24 cellular contexts compared by ENCODE assay signal in the genomic region with DNA sequence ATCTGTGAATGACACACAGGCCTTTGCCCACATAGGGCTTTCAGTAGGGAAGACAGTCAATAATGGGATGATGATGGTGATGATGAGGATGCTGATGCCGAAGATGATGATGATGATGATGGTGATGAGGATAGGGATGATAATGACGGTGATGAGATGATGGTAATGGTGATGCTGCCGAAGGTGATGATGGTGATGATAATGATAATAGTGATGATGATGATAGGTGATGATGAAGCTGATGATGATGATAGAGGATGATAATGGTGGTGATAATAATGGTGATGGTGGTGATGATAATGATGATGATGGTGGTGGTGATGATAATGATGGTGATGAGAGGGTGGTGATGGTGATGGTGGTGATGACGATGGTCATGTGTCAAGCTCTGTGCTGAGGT. TPM values are rescaled to one million over a fixed set of nuclear protein-coding genes. Genes with fewer than 3 reads are reported as not detected.
DNase-seq lines count a peak whose midpoint lies in the region; ATAC-seq, FAIRE-seq and TF ChIP-seq lines count a peak whose summit lies in the region.
"Had no signal": no experiment of that assay in that cellular context is flagged by ENCODE, and none has a peak within 500 bp of the region (broad histone marks: within the 10 kb centered on the region; RNA-seq: fewer than 3 reads in every experiment).

No MANE protein-coding gene starts in this region.

- H3K9me3 ChIP-seq in SK-N-SH = no peaks in the 10 kb centered on the region
- no peaks in the 10 kb centered on the region for H3K9me3 ChIP-seq in IMR-90 (ENCODE audit: control insufficient read depth, insufficient read depth, low read length)
- H3K9me3 ChIP-seq in astrocyte (ENCODE audit: insufficient read depth, low read depth, low read length) = no peaks in the 10 kb centered on the region
- no peaks in the 10 kb centered on the region for H3K9me3 ChIP-seq in tibial artery
- H3K9me3 ChIP-seq: BLaER1, HAP-1, Peyer's patch had no signal

- in situ Hi-C loops in IMR-90 (cut with MboI; ENCODE audit: low sequenced_read_pairs) = no loop called here

- H3K9ac ChIP-seq in SK-N-SH (peak overlapping the region; percentile 45; the same call in 1 of the 2 replicates), IMR-90 (ENCODE audit: low read depth, low read length) (no peak overlapping the region), astrocyte (ENCODE audit: low read length) (peak overlapping the region; percentile 47)
- H3K9ac ChIP-seq: BLaER1 had no signal

- intact Hi-C loops in IMR-90 (cut with micrococcal nuclease) = loop anchor here (2.0 kb wide), 1 partner anchor 18 kb away; no protein-coding TSS in a partner anchor
- intact Hi-C loops in tibial artery (cut with DNase I; ENCODE audit: low total_unique reads) = no loop called here

- TF ChIP-seq EP300 in SK-N-SH (IDR thresholded peaks at IDR 0.05; ENCODE audit: borderline replicate concordance in 1 of 2, low read depth in 1 of 2, low read length in 1 of 2) = no peak

- WGBS in SK-N-SH (ENCODE audit: low lambda C conversion rate) = 17% methylated on average over 4 of the region's 4 CpGs
- 99% methylated on average over 4 of the region's 4 CpGs; no CpG with 5 or more reads in 1 of the 2 experiments for WGBS in IMR-90 (ENCODE audit: extremely low coverage in 2 of 2, insufficient read length in 1 of 2), 2 experiments

- no peak for TF ChIP-seq RAD21 in SK-N-SH (IDR thresholded peaks at IDR 0.05; ENCODE audit: low read length)
- no peak for TF ChIP-seq RAD21 in IMR-90 (IDR thresholded peaks at IDR 0.05; ENCODE audit: low read length)

- H4K5ac ChIP-seq in IMR-90 (ENCODE audit: low read depth, low read length) = peak overlapping the region; percentile 72; the same call in 1 of the 2 replicates

- H3K27me3 ChIP-seq in SK-N-SH (ENCODE audit: insufficient read depth) = no peaks in the 10 kb centered on the region
- H3K27me3 ChIP-seq in IMR-90 (ENCODE audit: control insufficient read depth, insufficient read depth, low read length) = no peaks in the 10 kb centered on the region
- no peaks in the 10 kb centered on the region for H3K27me3 ChIP-seq in astrocyte (ENCODE audit: insufficient read depth, low read length)
- no peaks in the 10 kb centered on the region for H3K27me3 ChIP-seq in tibial artery
- H3K27me3 ChIP-seq: BLaER1 had no signal

- dilution Hi-C loops in IMR-90 (cut with HindIII; ENCODE audit: low sequenced_read_pairs, unreplicated experiment) = no loop called here

- no peak overlapping the region for H3K4me3 ChIP-seq in SK-N-SH (ENCODE audit: low read depth in 2 of 2, low read length in 1 of 2)
- H3K4me3 ChIP-seq in IMR-90 (ENCODE audit: insufficient read depth, low read depth, low read length) = no peak overlapping the region
- H3K4me3 ChIP-seq in astrocyte (ENCODE audit: insufficient read depth, low read depth, low read length) = no peak overlapping the region
- no peak overlapping the region for H3K4me3 ChIP-seq in tibial artery
- H3K4me3 ChIP-seq: BLaER1, HAP-1, Peyer's patch had no signal

- CTCF ChIA-PET in SK-N-SH (lab: Yijun Ruan, JAX) = no interaction called here
- CTCF ChIA-PET in IMR-90 (lab: Yijun Ruan, JAX) = no interaction called here

- ATAC-seq in SK-N-SH treated with all-trans-retinoic acid at 6 μM for 48 hours = no peak
- no peak for ATAC-seq in IMR-90 (ENCODE audit: low read depth)

- peaks cover 3% of the 10 kb centered on the region for H3K36me3 Mint-ChIP-seq in astrocyte (ENCODE audit: low read depth, unreplicated experiment)
- H3K36me3 Mint-ChIP-seq: CD4-positive, CD25-positive, alpha-beta regulatory T cell had no signal

- H2BK120ac ChIP-seq in IMR-90 (ENCODE audit: low read depth, low read length) = peak overlapping the region; percentile 83

- TF ChIP-seq CTCF in SK-N-SH (IDR thresholded peaks at IDR 0.05) = no peak
- no peak for TF ChIP-seq CTCF in IMR-90 (conservative IDR thresholded peaks at IDR 0.05; ENCODE audit: low read depth, low read length)
- TF ChIP-seq CTCF in astrocyte (IDR thresholded peaks at IDR 0.05; ENCODE audit: insufficient read depth, low read depth, low read length) = no peak
- no peak for TF ChIP-seq CTCF in tibial artery (IDR thresholded peaks at IDR 0.05)

- H3K9me1 ChIP-seq in IMR-90 (ENCODE audit: insufficient read depth, low read length) = peaks cover 28% of the 10 kb centered on the region

- peaks cover 0 to 32% of the 10 kb centered on the region in 2 experiments; a peak in 2 of 4 replicates for H3K4me1 ChIP-seq in SK-N-SH (ENCODE audit: control insufficient read depth in 1 of 2, insufficient read depth in 2 of 2, low read depth in 1 of 2, low read length in 1 of 2)
- peaks cover 28% of the 10 kb centered on the region for H3K4me1 ChIP-seq in IMR-90 (ENCODE audit: control insufficient read depth, insufficient read depth, low read length)
- peaks cover 46% of the 10 kb centered on the region for H3K4me1 ChIP-seq in astrocyte (ENCODE audit: insufficient read depth, low read length)
- H3K4me1 ChIP-seq in tibial artery = peaks cover 0 to 93% (median 62%) of the 10 kb centered on the region in 4 donors
- H3K4me1 ChIP-seq: HAP-1, Peyer's patch had no signal

- 0 out of 2 replicates have a peak overlapping the region, but pooled peaks have one; percentile 5 for H3K56ac ChIP-seq in IMR-90 (ENCODE audit: extremely low read depth, insufficient read depth, low read length)

- no peak overlapping the region for H2AK9ac ChIP-seq in IMR-90 (replicated peaks; ENCODE audit: low read depth, low read length, poor library complexity)

- H4K91ac ChIP-seq in IMR-90 (ENCODE audit: insufficient read depth, low read depth, low read length) = peak overlapping the region; percentile 45

- H3K27me3 Mint-ChIP-seq in astrocyte (ENCODE audit: low read depth, unreplicated experiment) = peaks cover 19% of the 10 kb centered on the region

- H3K4me1 Mint-ChIP-seq in astrocyte (ENCODE audit: low read depth, unreplicated experiment) = peaks cover 9% of the 10 kb centered on the region

- H3K9me3 Mint-ChIP-seq in astrocyte (ENCODE audit: unreplicated experiment) = no peaks in the 10 kb centered on the region

- H4K8ac ChIP-seq in IMR-90 (ENCODE audit: low read depth in 2 of 2, low read length in 2 of 2) = peak overlapping the region; percentile 8 to 64; a peak in 3 of 4 replicates

- FAIRE-seq in astrocyte (lab: Jason Lieb, UNC) = no peak
- FAIRE-seq: G401.6 had no signal

- H3K23ac ChIP-seq in IMR-90 (ENCODE audit: low read depth, low read length) = peak overlapping the region; percentile 24; the same call in 1 of the 2 replicates

- H3K27ac Mint-ChIP-seq in astrocyte (ENCODE audit: unreplicated experiment) = no peak overlapping the region

- H3K36me3 ChIP-seq in SK-N-SH (replicated peaks in 1 of 2; ENCODE audit: control insufficient read depth in 1 of 2, insufficient read depth in 2 of 2, low read length in 1 of 2) (no peaks in the 10 kb centered on the region), IMR-90 (ENCODE audit: control insufficient read depth, insufficient read depth, low read length) (no peaks in the 10 kb centered on the region), astrocyte (ENCODE audit: insufficient read depth, low read length) (no peaks in the 10 kb centered on the region), tibial artery (peaks cover 0 to 5% (median 0%) of the 10 kb centered on the region in 3 donors)
- H3K36me3 ChIP-seq: BLaER1, HAP-1, Peyer's patch had no signal

- H2BK15ac ChIP-seq in IMR-90 (ENCODE audit: low read depth, low read length) = peak overlapping the region; percentile 96

- H4K20me1 ChIP-seq in SK-N-SH (ENCODE audit: insufficient read depth) (no peaks in the 10 kb centered on the region), IMR-90 (ENCODE audit: insufficient read depth, low read length) (no peaks in the 10 kb centered on the region), astrocyte (ENCODE audit: insufficient read depth, low read length) (no peaks in the 10 kb centered on the region)
- H4K20me1 ChIP-seq: BLaER1 had no signal

- peak overlapping the region; percentile 99 for H2BK5ac ChIP-seq in IMR-90 (ENCODE audit: low read depth, low read length, poor library complexity, severe bottlenecking)

- POLR2A ChIA-PET in SK-N-SH (lab: Yijun Ruan, JAX) (no interaction called here), IMR-90 (lab: Charles Lee; ENCODE audit: unreplicated experiment) (no interaction called here)

- no TSS peak for BruUV-seq in IMR-90 (replicated peaks; lab: Mats Ljungman, UMichigan)

- H3K9me2 ChIP-seq in SK-N-SH = no peaks in the 10 kb centered on the region

- no peak overlapping the region for H3K4me3 Mint-ChIP-seq in astrocyte (ENCODE audit: unreplicated experiment)
- H3K4me3 Mint-ChIP-seq: CD4-positive, CD25-positive, alpha-beta regulatory T cell had no signal

- H3K4me2 ChIP-seq in SK-N-SH (peak overlapping the region; percentile 39; the same call in 1 of the 2 replicates), IMR-90 (ENCODE audit: low read depth, low read length) (no peak overlapping the region), astrocyte (ENCODE audit: low read length) (peak overlapping the region; percentile 28)
- H3K4me2 ChIP-seq: BLaER1 had no signal

- peaks cover 20% of the 10 kb centered on the region for H3F3A ChIP-seq in SK-N-SH (replicated peaks; ENCODE audit: insufficient read depth)

- H3K27ac ChIP-seq in SK-N-SH (ENCODE audit: low read depth in 2 of 2, low read length in 1 of 2) = peak overlapping the region in 1 of 2 experiments; percentile 70; a peak in 2 of 4 replicates
- no peak overlapping the region for H3K27ac ChIP-seq in IMR-90 (ENCODE audit: insufficient read depth, low read length)
- peak overlapping the region; percentile 85 for H3K27ac ChIP-seq in astrocyte (ENCODE audit: low read depth, low read length)
- H3K27ac ChIP-seq in tibial artery = peak overlapping the region; percentile 95 to 97
- H3K27ac ChIP-seq: 22Rv1, BLaER1, Peyer's patch had no signal

- H3K14ac ChIP-seq in IMR-90 (replicated peaks; ENCODE audit: low read depth, low read length) = peak overlapping the region; percentile 43

- no peak for DNase-seq in SK-N-SH
- no peak for DNase-seq in IMR-90
- no peak for DNase-seq in astrocyte (ENCODE audit: low read depth)
- no peak for DNase-seq in tibial artery
- DNase-seq in NCI-H2081 (lab: John Stamatoyannopoulos, UW) = no peak
- no peak for DNase-seq in NCI-H146 (lab: John Stamatoyannopoulos, UW)
- no peak for DNase-seq in activated naive CD4-positive, alpha-beta T cell treated with Interleukin-2 at 50 U/mL for 16 hours
- DNase-seq: CD4-positive, CD25-positive, alpha-beta regulatory T cell; DMS53; GOT3; Kasumi-1; NCI-H1105 treated with DMSO at 0.1 percent for 48 hours; NCI-H1694; NCI-H2029 treated with DMSO at 0.1 percent for 48 hours; NCI-H2227 treated with DMSO at 0.1 percent for 48 hours; NCI-H526 treated with DMSO at 0.1 percent for 48 hours; Peyer's patch; SIG-M5 had no signal

- peak overlapping the region; percentile 99 for H2AK5ac ChIP-seq in IMR-90 (ENCODE audit: low read depth, low read length)

- H3K18ac ChIP-seq in IMR-90 (ENCODE audit: low read depth, low read length) = peak overlapping the region; percentile 90; the same call in 1 of the 2 replicates

- H3K79me2 ChIP-seq in SK-N-SH (ENCODE audit: insufficient read depth) (peaks cover 2% of the 10 kb centered on the region; the same call in 1 of the 2 replicates), astrocyte (ENCODE audit: insufficient read depth, low read length) (no peaks in the 10 kb centered on the region)

- peaks cover 17 to 59% of the 10 kb centered on the region in 2 experiments; a peak in 3 of 4 replicates for H3K79me1 ChIP-seq in IMR-90 (ENCODE audit: low read depth in 1 of 2, low read length in 2 of 2)

- H2BK20ac ChIP-seq in IMR-90 (ENCODE audit: low read depth, low read length) = peak overlapping the region; percentile 49

- H2AFZ ChIP-seq in SK-N-SH (ENCODE audit: low read depth) (no peak overlapping the region), IMR-90 (replicated peaks; ENCODE audit: low read length, poor library complexity) (no peak overlapping the region), astrocyte (ENCODE audit: low read depth, low read length) (no peak overlapping the region)

- peak overlapping the region; percentile 62 for H3K4ac ChIP-seq in IMR-90 (ENCODE audit: low read depth, low read length)

- TF ChIP-seq POLR2A in IMR-90 (IDR thresholded peaks at IDR 0.05; ENCODE audit: low read depth, low read length) = no peak

RNA-seq across cellular contexts. Expression of a gene that starts 12.9 kb away (rescaled TPM):
- 2.5 and 2.8 TPM in 2 replicates for polyA plus RNA-seq in SK-N-SH (2012; rRNA removed)
- 1.7 and 2.3 TPM in 2 replicates for polyA plus RNA-seq in SK-N-SH (2012; cell fraction: cytosol; rRNA removed)
- 5.7 and 15.3 TPM in 2 replicates for polyA plus RNA-seq in SK-N-SH (2012; cell fraction: nucleus; rRNA removed)
- 15.2 and 23.9 TPM in 2 replicates for total RNA-seq in IMR-90 (2012; rRNA removed)
- polyA plus RNA-seq in IMR-90 (2012; rRNA removed) = 25.8 and 29.9 TPM in 2 replicates
- 59.6 and 70.0 TPM in 2 replicates for polyA plus RNA-seq in IMR-90 (2012; cell fraction: cytosol; rRNA removed)
- polyA plus RNA-seq in IMR-90 (2012; cell fraction: nucleus; rRNA removed; ENCODE audit: low replicate concordance) = 22.9 and 59.6 TPM in 2 replicates
- 6.1 and 8.1 TPM in 2 replicates for total RNA-seq in astrocyte
- total RNA-seq: CD4-positive, CD25-positive, alpha-beta regulatory T cell had no signal
- polyA plus RNA-seq: CD4-positive, CD25-positive, alpha-beta regulatory T cell had no signal

RNA-seq across cellular contexts. Expression of a gene that starts 24.6 kb away (rescaled TPM):
- polyA plus RNA-seq in SK-N-SH (2012; rRNA removed) = 0.37 and 1.3 TPM in 2 replicates
- polyA plus RNA-seq in SK-N-SH (2012; cell fraction: cytosol; rRNA removed) = 1.1 TPM in 2 replicates
- 2.0 TPM in 2 replicates for polyA plus RNA-seq in SK-N-SH (2012; cell fraction: nucleus; rRNA removed)
- 0.90 and 1.1 TPM in 2 replicates for total RNA-seq in IMR-90 (2012; rRNA removed)
- 6.4 and 9.2 TPM in 2 replicates for polyA plus RNA-seq in IMR-90 (2012; rRNA removed)
- polyA plus RNA-seq in IMR-90 (2012; cell fraction: cytosol; rRNA removed) = 5.5 and 8.7 TPM in 2 replicates
- 4.3 and 7.4 TPM in 2 replicates for polyA plus RNA-seq in IMR-90 (2012; cell fraction: nucleus; rRNA removed; ENCODE audit: low replicate concordance)
- total RNA-seq in astrocyte = 15.8 and 15.9 TPM in 2 replicates
- total RNA-seq: CD4-positive, CD25-positive, alpha-beta regulatory T cell; NCI-H460 had no signal
- polyA plus RNA-seq: CD4-positive, CD25-positive, alpha-beta regulatory T cell had no signal

RNA-seq across cellular contexts. Expression of a gene that starts 36.2 kb away (rescaled TPM):
- polyA plus RNA-seq in SK-N-SH (2012; rRNA removed) = 15.6 and 18.7 TPM in 2 replicates
- polyA plus RNA-seq in SK-N-SH (2012; cell fraction: cytosol; rRNA removed) = 5.6 and 8.7 TPM in 2 replicates
- polyA plus RNA-seq in SK-N-SH (2012; cell fraction: nucleus; rRNA removed) = 61.2 and 70.2 TPM in 2 replicates
- total RNA-seq in IMR-90 (2012; rRNA removed) = 7.8 and 8.2 TPM in 2 replicates
- polyA plus RNA-seq in IMR-90 (2012; rRNA removed) = 13.7 and 16.8 TPM in 2 replicates
- polyA plus RNA-seq in IMR-90 (2012; cell fraction: cytosol; rRNA removed) = 5.6 and 7.9 TPM in 2 replicates
- polyA plus RNA-seq in IMR-90 (2012; cell fraction: nucleus; rRNA removed; ENCODE audit: low replicate concordance) = 71.8 and 97.1 TPM in 2 replicates
- total RNA-seq in astrocyte = 15.6 and 16.5 TPM in 2 replicates
